In the genomic region with DNA sequence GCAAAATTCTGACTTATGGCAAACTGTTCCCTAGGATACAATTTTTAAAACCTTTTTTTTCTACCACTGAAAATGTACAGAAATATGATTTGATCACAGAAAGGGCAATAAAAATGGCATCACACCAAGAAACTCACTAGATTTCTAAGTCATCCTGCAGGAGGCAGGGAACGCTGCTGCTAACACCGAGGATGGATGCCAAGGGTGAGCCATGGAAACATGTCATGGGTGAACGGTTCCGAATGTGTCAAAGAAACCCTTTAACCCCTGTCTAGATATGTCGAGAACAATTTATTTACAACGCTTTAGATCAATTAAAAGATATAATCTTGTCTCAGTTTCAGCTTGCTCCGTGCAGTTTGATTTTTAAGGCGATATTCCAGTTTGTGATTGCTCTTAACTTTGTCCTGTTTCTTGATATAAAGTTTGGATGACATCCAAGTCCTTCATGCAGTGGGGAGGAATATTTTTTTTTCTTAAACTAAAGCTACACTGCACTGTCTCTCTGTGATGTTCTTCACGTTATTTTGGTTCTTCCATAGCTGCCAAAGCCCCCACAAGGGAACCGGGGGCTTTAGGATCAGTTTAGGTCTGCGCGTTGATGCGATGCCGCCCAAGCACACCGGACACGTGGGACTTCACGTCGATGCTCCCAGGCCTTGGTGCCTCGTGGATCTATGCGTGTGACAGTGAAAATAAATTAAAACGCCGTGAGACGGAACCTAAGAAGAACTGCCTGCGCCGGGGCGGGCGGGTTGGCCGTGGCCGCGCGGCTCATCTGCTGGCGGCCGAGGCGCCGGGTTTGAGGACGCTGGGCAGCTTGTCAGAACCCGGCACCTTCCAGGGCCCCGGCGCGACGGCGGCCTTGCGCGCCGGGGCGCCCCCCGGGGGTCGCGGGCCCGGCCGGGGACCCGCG, we compare ENCODE assay signal across 8 cellular contexts.
A peak's percentile ranks its signal among the peaks of the same experiment; 100 is the strongest.
DNase-seq lines count a peak whose midpoint lies in the region; ATAC-seq, FAIRE-seq and TF ChIP-seq lines count a peak whose summit lies in the region.

No MANE protein-coding gene starts in this region.

- DNase-seq in A673 (ENCODE audit: low spot score) (peak; percentile 39), GM18507 (ENCODE audit: extremely low spot score, insufficient read length, low read depth) (peak; percentile 0), SK-N-DZ (ENCODE audit: low spot score) (peak; percentile 48), ecto neural progenitor cell (ENCODE audit: low spot score) (peak; percentile 57), mesendoderm (peak; percentile 36), transverse colon (peak; percentile 44)

- intact Hi-C loops in A673 (cut with micrococcal nuclease; ENCODE audit: unreplicated experiment) = loop anchor here (10.0 kb wide), 1 partner anchor 364 kb away; no protein-coding TSS in a partner anchor
- intact Hi-C loops in transverse colon (cut with DNase I; ENCODE audit: low total_unique reads) = no loop called here

- no peak for FAIRE-seq in GM18507 (lab: Jason Lieb, UNC)

- peak overlapping the region; percentile 64 for H3K4ac ChIP-seq in mesendoderm (ENCODE audit: low read depth, low read length)

- no peak overlapping the region for H2AK5ac ChIP-seq in mesendoderm (ENCODE audit: low read length)

- POLR2A ChIA-PET in A673 (lab: Charles Lee; ENCODE audit: low non-redundant PET) = no interaction called here

- no peaks in the 10 kb centered on the region for H3K9me3 ChIP-seq in A673 (ENCODE audit: low read depth, low read length, poor library complexity, severe bottlenecking)
- H3K9me3 ChIP-seq in transverse colon = no peaks in the 10 kb centered on the region

- CTCF ChIA-PET in A673 (lab: Charles Lee) = interaction anchor here (0.6 kb wide), 1 partner anchor 115 kb away, joined by 3 read pairs; no protein-coding TSS in a partner anchor

- H3K18ac ChIP-seq in mesendoderm (ENCODE audit: low read length) = peak overlapping the region; percentile 94

- no peak overlapping the region for H2BK15ac ChIP-seq in mesendoderm (replicated peaks; ENCODE audit: low read depth)

- H4K5ac ChIP-seq in mesendoderm (ENCODE audit: low read length) = no peak overlapping the region

- H3K27me3 ChIP-seq in A673 (replicated peaks; ENCODE audit: insufficient read depth, low read depth, low read length, poor library complexity) = no peaks in the 10 kb centered on the region
- no peaks in the 10 kb centered on the region for H3K27me3 ChIP-seq in mesendoderm (ENCODE audit: insufficient read depth, low read length, poor library complexity)
- H3K27me3 ChIP-seq in transverse colon = no peaks in the 10 kb centered on the region

- H2BK120ac ChIP-seq in mesendoderm (ENCODE audit: low read depth, low read length) = no peak overlapping the region

- peak overlapping the region; percentile 75 for H3K56ac ChIP-seq in mesendoderm (ENCODE audit: low read length)

- TF ChIP-seq CTCF in A673 (conservative IDR thresholded peaks at IDR 0.05; ENCODE audit: low read depth, low read length) (no peak; the same call in 1 of the 2 replicates), transverse colon (IDR thresholded peaks at IDR 0.05) (peak in 3 of 5 experiments; percentile 10 to 27 (median 11))

- WGBS in mesendoderm (ENCODE audit: extremely low coverage, insufficient coverage, low lambda C conversion rate) = no CpG with 5 or more reads among the region's 53 CpGs
- 9 to 14% methylated on average over 16 to 30 of the region's 53 CpGs for WGBS in transverse colon (ENCODE audit: low coverage in 1 of 2), 2 donors

- no peak overlapping the region for H3K23ac ChIP-seq in mesendoderm (ENCODE audit: low read length)

- H3K4me2 ChIP-seq in mesendoderm (ENCODE audit: low read length) = peak overlapping the region; percentile 29

- no peaks in the 10 kb centered on the region for H3K79me1 ChIP-seq in mesendoderm (ENCODE audit: low read length)

- H3K36me3 ChIP-seq in A673 (ENCODE audit: insufficient read depth, low read length, poor library complexity, severe bottlenecking) (no peaks in the 10 kb centered on the region), mesendoderm (ENCODE audit: control insufficient read depth, insufficient read depth, low read length) (no peaks in the 10 kb centered on the region), transverse colon (no peaks in the 10 kb centered on the region)

- peaks cover 13% of the 10 kb centered on the region for H3K4me1 ChIP-seq in A673 (ENCODE audit: insufficient read depth, low read length, poor library complexity, severe bottlenecking)
- H3K4me1 ChIP-seq in mesendoderm (ENCODE audit: control insufficient read depth, low read depth, low read length) = no peaks in the 10 kb centered on the region
- H3K4me1 ChIP-seq in transverse colon = peaks cover 22 to 32% (median 26%) of the 10 kb centered on the region in 4 donors

- no peak for TF ChIP-seq POLR2A in transverse colon (IDR thresholded peaks at IDR 0.05)

- H2BK5ac ChIP-seq in mesendoderm (ENCODE audit: low read length) = no peak overlapping the region

- peak overlapping the region; percentile 43 for H3K4me3 ChIP-seq in A673 (ENCODE audit: low read depth, low read length, poor library complexity, severe bottlenecking)
- peak overlapping the region; percentile 1 for H3K4me3 ChIP-seq in mesendoderm (ENCODE audit: low read length)
- peak overlapping the region; percentile 30 to 62 (median 46) for H3K4me3 ChIP-seq in transverse colon

- peak overlapping the region; percentile 59 for H3K9ac ChIP-seq in mesendoderm (ENCODE audit: low read length)

- ATAC-seq in HG03565 (IDR thresholded peaks at IDR 0.05; ENCODE audit: unreplicated experiment) (peak; percentile 14), GM19467 (IDR thresholded peaks at IDR 0.05; ENCODE audit: unreplicated experiment) (no peak)

- H3K27ac ChIP-seq in A673 (ENCODE audit: low read depth, low read length, poor library complexity, severe bottlenecking) (no peak overlapping the region), mesendoderm (ENCODE audit: low read depth, low read length) (no peak overlapping the region), transverse colon (peak overlapping the region; percentile 84 to 89 (median 88))

- H4K8ac ChIP-seq in mesendoderm (ENCODE audit: low read depth, low read length) = no peak overlapping the region

- no peak for TF ChIP-seq EP300 in transverse colon (IDR thresholded peaks at IDR 0.05; ENCODE audit: low read depth)

- TSS peak; percentile 72 for BruUV-seq in A673 (replicated peaks; lab: Mats Ljungman, UMichigan)

- H3K79me2 ChIP-seq in mesendoderm (ENCODE audit: control insufficient read depth, insufficient read depth, low read length) = no peaks in the 10 kb centered on the region

- in situ Hi-C loops in transverse colon (cut with MboI; ENCODE audit: low pct_ligation_motif_present in 1 of 4, low pct_unique_long_range_greater_than_20kb in 1 of 4, low sequenced_read_pairs in 3 of 4) = no loop called here

Comparison
In these comparisons a context has a peak if more than half of its experiments do, and no peak if none do; other contexts are left out.
1. DNase-seq: peak in every context shown above with its lines; median percentile 57 in ecto neural progenitor cell; 48 in SK-N-DZ; 44 in transverse colon; 39 in A673; 36 in mesendoderm; 0 in GM18507.
2. H3K27ac ChIP-seq: peak in transverse colon (4 of 4); none in A673 (single experiment) and mesendoderm (single experiment).
3. Peak in every context shown above with its lines, with median percentiles within 50 percentile points of each other: H3K4me3 ChIP-seq.